13 cellular contexts compared by ENCODE assay signal in genomic region chr1:28409066-28409465, GRCh38. TPM values are rescaled to one million over a fixed set of nuclear protein-coding genes. Genes with fewer than 3 reads are reported as not detected.
DNase-seq lines count a peak whose midpoint lies in the region; ATAC-seq, FAIRE-seq and TF ChIP-seq lines count a peak whose summit lies in the region.
"Had no signal": no experiment of that assay in that cellular context is flagged by ENCODE, and none has a peak within 500 bp of the region (broad histone marks: within the 10 kb centered on the region; RNA-seq: fewer than 3 reads in every experiment).

No MANE protein-coding gene starts in this region.

- H3K18ac ChIP-seq in mesenchymal stem cell (ENCODE audit: low read depth in 1 of 2, low read length in 2 of 2) = no peak overlapping the region

- H3K4me1 ChIP-seq in GM23338 (ENCODE audit: insufficient read depth) (peaks cover 36% of the 10 kb centered on the region), endothelial cell of umbilical vein (ENCODE audit: control insufficient read depth, extremely low read depth, insufficient read depth, low read length) (no peaks in the 10 kb centered on the region), mesenchymal stem cell (ENCODE audit: control insufficient read depth, insufficient read depth, low read depth, low read length) (peaks cover 4% of the 10 kb centered on the region)
- H3K4me1 ChIP-seq: BE2C had no signal

- TSS peak; percentile 7 for BruUV-seq in endothelial cell of umbilical vein (replicated peaks; lab: Mats Ljungman, UMichigan)

- H4K20me1 ChIP-seq in GM23338 (replicated peaks; ENCODE audit: insufficient read depth) (peaks cover 7% of the 10 kb centered on the region; the same call in 1 of the 2 replicates), endothelial cell of umbilical vein (replicated peaks; ENCODE audit: control insufficient read depth, extremely low read depth, insufficient read depth, low read length) (no peaks in the 10 kb centered on the region)

- H2BK120ac ChIP-seq in mesenchymal stem cell (ENCODE audit: low read depth, low read length) = no peak overlapping the region

- no peak overlapping the region for H2AK5ac ChIP-seq in mesenchymal stem cell (ENCODE audit: low read length, severe bottlenecking)

- H3K4me3 Mint-ChIP-seq in GM23338 = no peak overlapping the region
- no peak overlapping the region for H3K4me3 Mint-ChIP-seq in naive thymus-derived CD8-positive, alpha-beta T cell
- H3K4me3 Mint-ChIP-seq: CD4-positive, alpha-beta memory T cell had no signal

- no peak overlapping the region for H3K9ac ChIP-seq in SK-N-MC (ENCODE audit: insufficient read length)
- no peak overlapping the region for H3K9ac ChIP-seq in endothelial cell of umbilical vein (replicated peaks; ENCODE audit: extremely low read depth, insufficient read depth, low read length)
- H3K9ac ChIP-seq in mesenchymal stem cell (ENCODE audit: low read length) = no peak overlapping the region
- H3K9ac ChIP-seq: GM23248 had no signal

- H3K79me2 ChIP-seq in GM23338 (replicated peaks; ENCODE audit: insufficient read depth) = peaks cover 56% of the 10 kb centered on the region
- H3K79me2 ChIP-seq in endothelial cell of umbilical vein (ENCODE audit: control insufficient read depth, insufficient read depth, low read length) = peaks cover 6% of the 10 kb centered on the region

- H3K4me2 ChIP-seq in GM23338 (peak overlapping the region; percentile 19; the same call in 1 of the 2 replicates), endothelial cell of umbilical vein (ENCODE audit: insufficient read depth, low read length) (no peak overlapping the region), mesenchymal stem cell (ENCODE audit: low read length, poor library complexity, severe bottlenecking) (no peak overlapping the region)

- H4K91ac ChIP-seq in mesenchymal stem cell (ENCODE audit: low read length) = no peak overlapping the region

- H3K9me1 ChIP-seq in endothelial cell of umbilical vein (replicated peaks; ENCODE audit: control insufficient read depth, extremely low read depth, insufficient read depth, low read length) = no peaks in the 10 kb centered on the region

- no peaks in the 10 kb centered on the region for H3K9me2 ChIP-seq in GM23338 (ENCODE audit: insufficient read depth)

- no peak for TF ChIP-seq POLR2A in endothelial cell of umbilical vein (IDR thresholded peaks at IDR 0.05; ENCODE audit: low read depth, low read length)

- no peak overlapping the region for H3K23ac ChIP-seq in mesenchymal stem cell (ENCODE audit: low read length in 2 of 2)

- peaks cover 2% of the 10 kb centered on the region for H3K27me3 Mint-ChIP-seq in GM23338 (ENCODE audit: insufficient read depth, low read depth, poor library complexity)
- no peaks in the 10 kb centered on the region for H3K27me3 Mint-ChIP-seq in naive thymus-derived CD8-positive, alpha-beta T cell
- H3K27me3 Mint-ChIP-seq: CD4-positive, alpha-beta memory T cell had no signal

- dilution Hi-C loops in endothelial cell of umbilical vein (cut with MboI; ENCODE audit: extremely low pct_ligation_motif_present, low sequenced_read_pairs) = no loop called here

- peak; percentile 70 for ATAC-seq in GM23338
- no peak for ATAC-seq in naive thymus-derived CD8-positive, alpha-beta T cell

- no peak overlapping the region for H2BK12ac ChIP-seq in mesenchymal stem cell (ENCODE audit: low read length in 2 of 2)

- FAIRE-seq in endothelial cell of umbilical vein (lab: Jason Lieb, UNC) = no peak
- FAIRE-seq: D721Med had no signal

- no peaks in the 10 kb centered on the region; the same call in 2 of the 3 replicates for H3K36me3 Mint-ChIP-seq in GM23338 (ENCODE audit: low read depth)
- H3K36me3 Mint-ChIP-seq in naive thymus-derived CD8-positive, alpha-beta T cell = peaks cover 0 to 15% (median 0%) of the 10 kb centered on the region in 3 donors

- DNase-seq in GM23338 (ENCODE audit: low spot score) = peak; percentile 38
- DNase-seq in SK-N-MC (ENCODE audit: low read depth, low spot score) = no peak
- no peak for DNase-seq in endothelial cell of umbilical vein (ENCODE audit: low read depth, low spot score)
- peak; percentile 6 for DNase-seq in superior temporal gyrus (ENCODE audit: extremely low spot score)
- no peak for DNase-seq in T-helper 1 cell
- no peak for DNase-seq in mesenchymal stem cell
- no peak for DNase-seq in naive thymus-derived CD8-positive, alpha-beta T cell
- DNase-seq: DMS153 had no signal

- no peaks in the 10 kb centered on the region; the same call in 1 of the 2 replicates for H3F3A ChIP-seq in GM23338 (replicated peaks; ENCODE audit: low read depth)

- H3K4me1 Mint-ChIP-seq in GM23338 = peaks cover 27% of the 10 kb centered on the region
- H3K4me1 Mint-ChIP-seq in naive thymus-derived CD8-positive, alpha-beta T cell = peaks cover 2 to 9% (median 6%) of the 10 kb centered on the region in 4 donors

- 100% methylated on average over 1 of the region's 2 CpGs for WGBS in mesenchymal stem cell

- CTCF ChIA-PET in endothelial cell of umbilical vein (lab: Charles Lee) = interaction anchor here (0.6 to 5.7 kb wide), 10 partner anchors 27 to 468 kb away, joined by 3 to 60 read pairs (median 6); no protein-coding TSS in a partner anchor

- H3K9me3 ChIP-seq in SK-N-MC (ENCODE audit: low read depth, low read length) (no peaks in the 10 kb centered on the region), endothelial cell of umbilical vein (replicated peaks; ENCODE audit: control insufficient read depth, insufficient read depth, low read length) (no peaks in the 10 kb centered on the region), mesenchymal stem cell (ENCODE audit: control insufficient read depth, low read length) (no peaks in the 10 kb centered on the region)
- H3K9me3 ChIP-seq: BE2C had no signal

- no peak overlapping the region for H3K4ac ChIP-seq in mesenchymal stem cell (ENCODE audit: low read depth in 1 of 2, low read length in 2 of 2)

- H4K8ac ChIP-seq in mesenchymal stem cell (ENCODE audit: low read length) = no peak overlapping the region

- H3K27me3 ChIP-seq in GM23338 (ENCODE audit: insufficient read depth) (no peaks in the 10 kb centered on the region), endothelial cell of umbilical vein (ENCODE audit: control insufficient read depth in 2 of 2, insufficient read depth in 2 of 2, low read length in 2 of 2) (no peaks in the 10 kb centered on the region), mesenchymal stem cell (ENCODE audit: control insufficient read depth in 1 of 2, insufficient read depth in 1 of 2, low read length in 2 of 2) (no peaks in the 10 kb centered on the region)
- H3K27me3 ChIP-seq: BE2C had no signal

- H3K36me3 ChIP-seq in GM23338 (ENCODE audit: insufficient read depth) (no peaks in the 10 kb centered on the region), SK-N-MC (ENCODE audit: insufficient read depth, low read length) (peaks cover 8% of the 10 kb centered on the region; the same call in 1 of the 2 replicates), endothelial cell of umbilical vein (ENCODE audit: control insufficient read depth in 2 of 2, extremely low read depth in 1 of 2, insufficient read depth in 2 of 2, low read length in 2 of 2) (no peaks in the 10 kb centered on the region), mesenchymal stem cell (ENCODE audit: control insufficient read depth in 1 of 2, insufficient read depth in 2 of 2, low read depth in 1 of 2, low read length in 2 of 2) (peaks cover 0 to 5% of the 10 kb centered on the region in 2 experiments)
- H3K36me3 ChIP-seq: BE2C had no signal

- H3K27ac ChIP-seq in GM23338 (ENCODE audit: low read depth) (peak overlapping the region; percentile 46; the same call in 1 of the 2 replicates), SK-N-MC (peak overlapping the region; percentile 34; the same call in 1 of the 2 replicates), endothelial cell of umbilical vein (ENCODE audit: insufficient read depth, low read depth, low read length) (no peak overlapping the region), mesenchymal stem cell (ENCODE audit: low read length, poor library complexity, severe bottlenecking) (no peak overlapping the region)
- H3K27ac ChIP-seq: C4-2B, GM23248 had no signal

- peaks cover 11% of the 10 kb centered on the region for H3K79me1 ChIP-seq in mesenchymal stem cell (replicated peaks; ENCODE audit: low read length, poor library complexity, severe bottlenecking)

- no peak overlapping the region for H3K27ac Mint-ChIP-seq in GM23338
- H3K27ac Mint-ChIP-seq in naive thymus-derived CD8-positive, alpha-beta T cell = no peak overlapping the region

- H3K14ac ChIP-seq in mesenchymal stem cell (ENCODE audit: low read length in 2 of 2) = no peak overlapping the region

- H2AFZ ChIP-seq in GM23338 = no peak overlapping the region
- no peak overlapping the region for H2AFZ ChIP-seq in endothelial cell of umbilical vein (ENCODE audit: low read depth, low read length)
- H2AFZ ChIP-seq in mesenchymal stem cell (ENCODE audit: low read depth, low read length) = no peak overlapping the region
- H2AFZ ChIP-seq: GM23248 had no signal

- H3K4me3 ChIP-seq in GM23338 = no peak overlapping the region
- no peak overlapping the region for H3K4me3 ChIP-seq in SK-N-MC
- H3K4me3 ChIP-seq in endothelial cell of umbilical vein (replicated peaks in 1 of 3; ENCODE audit: insufficient read depth in 1 of 3, low read depth in 1 of 3, low read length in 3 of 3) = no peak overlapping the region
- no peak overlapping the region for H3K4me3 ChIP-seq in mesenchymal stem cell (ENCODE audit: insufficient read depth in 1 of 2, low read depth in 1 of 2, low read length in 2 of 2)
- H3K4me3 ChIP-seq: GM23248 had no signal

- H3K9me3 Mint-ChIP-seq in GM23338 = no peaks in the 10 kb centered on the region
- no peaks in the 10 kb centered on the region for H3K9me3 Mint-ChIP-seq in naive thymus-derived CD8-positive, alpha-beta T cell
- H3K9me3 Mint-ChIP-seq: CD4-positive, alpha-beta memory T cell had no signal

- no peak overlapping the region for H2BK5ac ChIP-seq in mesenchymal stem cell (ENCODE audit: low read depth, low read length, poor library complexity, severe bottlenecking)

- H2BK15ac ChIP-seq in mesenchymal stem cell (ENCODE audit: low read depth, poor library complexity, severe bottlenecking) = no peak overlapping the region

- TF ChIP-seq CTCF in GM23338 (conservative IDR thresholded peaks at IDR 0.05; ENCODE audit: low read depth in 2 of 2) = no peak
- no peak for TF ChIP-seq CTCF in endothelial cell of umbilical vein (IDR thresholded peaks at IDR 0.05; ENCODE audit: extremely low read depth in 1 of 2, insufficient read depth in 1 of 2, low read depth in 1 of 2, low read length in 2 of 2)

- POLR2A ChIA-PET in endothelial cell of umbilical vein (lab: Charles Lee) = no interaction called here
- POLR2A ChIA-PET in naive thymus-derived CD8-positive, alpha-beta T cell (lab: Charles Lee) = interaction anchor here (0.5 to 0.7 kb wide), 2 partner anchors 98 to 677 kb away, joined by 4 read pairs; no protein-coding TSS in a partner anchor

- intact Hi-C loops in endothelial cell of umbilical vein (cut with micrococcal nuclease) = loop anchor here (1.0 to 2.0 kb wide), 4 partner anchors 96 to 194 kb away; partner anchors contain the start of gene TRNAU1AP

RNA-seq across cellular contexts. Expression of gene PHACTR4, which starts 39.5 kb away (rescaled TPM):
- total RNA-seq in GM23338 (2014; rRNA removed; shearing (Covaris generic)) = 29.7 and 35.4 TPM in 2 replicates
- 47.1 and 54.1 TPM in 2 replicates for polyA plus RNA-seq in GM23338 (2016; fragmentation: Nextera tagmentation; extraction: Ambion mirVana)
- total RNA-seq in endothelial cell of umbilical vein = 59.7 and 61.0 TPM in 2 replicates
- 18.2 and 25.4 TPM in 2 replicates for polyA plus RNA-seq in endothelial cell of umbilical vein
- 23.5 and 25.8 TPM in 2 replicates for polyA plus RNA-seq in endothelial cell of umbilical vein (2011; cell fraction: cytosol; rRNA removed)
- polyA plus RNA-seq in endothelial cell of umbilical vein (2011; cell fraction: nucleus; rRNA removed) = 25.4 and 26.1 TPM in 2 replicates
- polyA plus RNA-seq in endothelial cell of umbilical vein (2012) = 28.3 and 41.3 TPM in 2 replicates
- 32.3 and 41.8 TPM in 2 replicates for polyA minus RNA-seq in endothelial cell of umbilical vein
- 17.5 TPM for polyA minus RNA-seq in endothelial cell of umbilical vein (2011; cell fraction: cytosol; rRNA and poly(A)+ RNA removed)
- 25.8 and 32.2 TPM in 2 replicates for polyA minus RNA-seq in endothelial cell of umbilical vein (2011; cell fraction: nucleus; rRNA and poly(A)+ RNA removed)
- 21.5 TPM for polyA plus RNA-seq in mesenchymal stem cell (2013, experiment 1 of 2)
- polyA plus RNA-seq in mesenchymal stem cell (2013, experiment 2 of 2) = 20.8 TPM
- total RNA-seq in naive thymus-derived CD8-positive, alpha-beta T cell = 10 to 100 TPM; 27.4 to 30.1 TPM
- polyA plus RNA-seq in naive thymus-derived CD8-positive, alpha-beta T cell = 10 to 100 TPM in 1 of 3 donors, 1 to 10 TPM in 2; 5.4 to 20.2 (median 6.0) TPM

Comparison
In these comparisons a context has a peak if more than half of its experiments do, and no peak if none do; other contexts are left out.
1. DNase-seq: peak in GM23338 (single experiment) and superior temporal gyrus (single experiment); none in SK-N-MC (single experiment), endothelial cell of umbilical vein (single experiment), T-helper 1 cell (0 of 5), mesenchymal stem cell (single experiment) and naive thymus-derived CD8-positive, alpha-beta T cell (0 of 10).
2. H3K27ac ChIP-seq: peak in GM23338 (single experiment) and SK-N-MC (single experiment); none in endothelial cell of umbilical vein (single experiment) and mesenchymal stem cell (single experiment).